17 cellular contexts compared by ENCODE assay signal in the genomic region with DNA sequence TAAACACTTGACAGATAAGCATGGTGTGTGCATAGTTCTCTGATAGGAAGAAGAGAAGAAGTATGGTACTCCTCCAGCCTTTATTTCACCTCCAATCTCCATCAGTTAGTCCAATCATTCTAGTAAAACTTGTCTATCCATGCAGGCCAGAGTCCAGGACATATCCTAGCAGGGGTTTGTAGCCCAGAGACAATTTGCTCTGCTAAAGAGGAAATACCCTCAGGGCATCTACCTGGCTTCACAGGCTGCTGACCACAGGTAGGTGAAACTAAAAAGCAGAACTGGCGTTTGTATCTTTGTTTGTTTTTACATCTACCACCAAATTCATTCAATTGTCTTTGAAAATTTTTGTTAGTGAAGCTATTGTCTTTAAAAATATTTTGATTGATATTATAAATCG.
DNase-seq lines count a peak whose midpoint lies in the region; ATAC-seq and FAIRE-seq lines count a peak whose summit lies in the region.
"Had no signal": no experiment of that assay in that cellular context is flagged by ENCODE, and none has a peak within 500 bp of the region (broad histone marks: within the 10 kb centered on the region; RNA-seq: fewer than 3 reads in every experiment).

No MANE protein-coding gene starts in this region.

- no peaks in the 10 kb centered on the region for H3K36me3 ChIP-seq in Karpas-422 (ENCODE audit: insufficient read depth, low read length)
- H3K36me3 ChIP-seq: SJCRH30 had no signal

- H3K4me3 ChIP-seq in Karpas-422 (ENCODE audit: low read length) = no peak overlapping the region
- H3K4me3 ChIP-seq: K562, SJCRH30 had no signal

- H4K20me1 ChIP-seq in Karpas-422 (ENCODE audit: insufficient read depth, low read depth, low read length) = no peaks in the 10 kb centered on the region

- H3K79me2 ChIP-seq in Karpas-422 (ENCODE audit: low read length) = no peaks in the 10 kb centered on the region

- H3K4me2 ChIP-seq in Karpas-422 (ENCODE audit: low read depth, low read length, poor library complexity, severe bottlenecking) = no peak overlapping the region

- DNase-seq in DMS53 (lab: John Stamatoyannopoulos, UW) = peak; percentile 18
- DNase-seq in DMS53 treated with DMSO at 0.1 percent for 48 hours (lab: John Stamatoyannopoulos, UW; ENCODE audit: unreplicated experiment) = no peak
- no peak for DNase-seq in Karpas-422
- DNase-seq in NCI-H748 (lab: John Stamatoyannopoulos, UW; ENCODE audit: unreplicated experiment) = peak; percentile 83
- DNase-seq in frontal cortex (ENCODE audit: low spot score in 2 of 2) = no peak
- DNase-seq in NCI-H1105 treated with DMSO at 0.1 percent for 48 hours (lab: John Stamatoyannopoulos, UW) = no peak
- no peak for DNase-seq in NCI-H526 (lab: John Stamatoyannopoulos, UW)
- DNase-seq: AML-193; HFFc6; NCI-H446 treated with DMSO at 0.1 percent for 48 hours; NK-92 treated with Interleukin-12 subunit alpha and Interleukin-12 subunit beta, amount 100 ng/mL, for 24 hours; SJCRH30 had no signal

- H3K9me2 ChIP-seq in Karpas-422 (replicated peaks; ENCODE audit: insufficient read depth, low read length) = no peaks in the 10 kb centered on the region

- peak overlapping the region; percentile 34 for H2AFZ ChIP-seq in Karpas-422 (ENCODE audit: low read length)

- H3K27ac ChIP-seq in Karpas-422 (ENCODE audit: low read length) = no peak overlapping the region
- H3K27ac ChIP-seq: 22Rv1, C4-2B, SJCRH30 had no signal

- H3K4me1 ChIP-seq in Karpas-422 (ENCODE audit: low read length) = peaks cover 4% of the 10 kb centered on the region; the same call in 1 of the 2 replicates
- H3K4me1 ChIP-seq: SJCRH30 had no signal

- H3K27me3 ChIP-seq in Karpas-422 (ENCODE audit: low read length) = no peaks in the 10 kb centered on the region
- H3K27me3 ChIP-seq: SJCRH30 had no signal

- ATAC-seq in GM19395 (IDR thresholded peaks at IDR 0.05; ENCODE audit: unreplicated experiment) = no peak
- ATAC-seq: K562 had no signal

- H3K9ac ChIP-seq in Karpas-422 (ENCODE audit: low read length) = no peak overlapping the region

- no peaks in the 10 kb centered on the region for H3K9me3 ChIP-seq in Karpas-422 (ENCODE audit: low read length)
- H3K9me3 ChIP-seq: SJCRH30 had no signal

- peak; percentile 21 for FAIRE-seq in frontal cortex (lab: Jason Lieb, UNC)
- FAIRE-seq: H54, K562 had no signal

Comparison
In these comparisons a context has a peak if more than half of its experiments do, and no peak if none do; other contexts are left out.
1. DNase-seq: peak in DMS53 (single experiment) and NCI-H748 (single experiment); none in DMS53 treated with DMSO at 0.1 percent for 48 hours (single experiment), Karpas-422 (single experiment), frontal cortex (0 of 2), NCI-H1105 treated with DMSO at 0.1 percent for 48 hours (single experiment) and NCI-H526 (0 of 2).